Comparison of ENCODE assay signal across 28 cellular contexts in the genomic region with DNA sequence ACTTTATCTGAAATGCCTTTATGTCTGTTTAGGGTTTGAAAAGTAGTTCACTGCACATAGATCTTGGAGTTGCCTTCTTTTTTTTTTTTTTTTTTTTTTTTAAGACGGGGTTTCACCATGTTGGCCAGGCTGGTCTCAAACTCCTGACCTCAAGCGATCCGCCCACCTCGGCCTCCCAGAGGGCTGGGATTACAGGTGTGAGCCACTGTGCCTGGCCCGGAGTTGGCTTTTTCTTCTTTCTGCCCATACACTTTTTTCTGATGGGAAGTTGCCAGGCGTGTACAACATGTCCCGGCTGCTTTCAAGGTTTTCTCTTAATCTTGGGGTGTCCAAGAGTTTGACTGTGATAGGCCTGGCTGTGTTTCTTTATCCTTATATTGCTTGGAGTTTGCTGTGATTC. TPM values are rescaled to one million over a fixed set of nuclear protein-coding genes. Genes with fewer than 3 reads are reported as not detected.
DNase-seq lines count a peak whose midpoint lies in the region; ATAC-seq, FAIRE-seq and TF ChIP-seq lines count a peak whose summit lies in the region.
"Had no signal": no experiment of that assay in that cellular context is flagged by ENCODE, and none has a peak within 500 bp of the region (broad histone marks: within the 10 kb centered on the region; RNA-seq: fewer than 3 reads in every experiment).

No MANE protein-coding gene starts in this region.

- no peak overlapping the region for H3K9ac ChIP-seq in kidney (ENCODE audit: low read length in 2 of 2)
- H3K9ac ChIP-seq: BLaER1 treated with 17β-estradiol and CSF1 and Interleukin-3, amounts not matched to agents 10 nM and 100 nM; GM23248 had no signal

- no peak for TF ChIP-seq CTCF in kidney (IDR thresholded peaks at IDR 0.05; ENCODE audit: borderline replicate concordance, extremely low read depth, insufficient read depth)
- no peak for TF ChIP-seq CTCF in tibial artery (IDR thresholded peaks at IDR 0.05)
- no peak for TF ChIP-seq CTCF in endothelial cell (IDR thresholded peaks at IDR 0.05; ENCODE audit: unreplicated experiment)

- no peak overlapping the region for H3K27ac ChIP-seq in kidney (ENCODE audit: low read depth in 2 of 2, low read length in 2 of 2)
- H3K27ac ChIP-seq in tibial artery: no peak overlapping the region
- H3K27ac ChIP-seq: BLaER1 treated with 17β-estradiol and CSF1 and Interleukin-3, amounts not matched to agents 10 nM and 100 nM; GM23248; HL-60; PC-9 had no signal

- H3K27me3 ChIP-seq in tibial artery: no peaks in the 10 kb centered on the region
- H3K27me3 ChIP-seq: BLaER1 treated with 17β-estradiol and CSF1 and Interleukin-3, amounts not matched to agents 10 nM and 100 nM had no signal

- H3K4me3 Mint-ChIP-seq in activated T-helper 17 cell treated with anti-CD3 and anti-CD28 coated beads, Interleukin-2, amount 50 U/mL, for 72 hours: no peak overlapping the region
- H3K4me3 Mint-ChIP-seq in endothelial cell (ENCODE audit: unreplicated experiment): no peak overlapping the region
- H3K4me3 Mint-ChIP-seq: CD4-positive, alpha-beta T cell; IgD-negative memory B cell had no signal

- no peaks in the 10 kb centered on the region for H3K27me3 Mint-ChIP-seq in activated T-helper 17 cell treated with anti-CD3 and anti-CD28 coated beads, Interleukin-2, amount 50 U/mL, for 72 hours
- no peaks in the 10 kb centered on the region for H3K27me3 Mint-ChIP-seq in endothelial cell (ENCODE audit: unreplicated experiment)
- H3K27me3 Mint-ChIP-seq: CD4-positive, alpha-beta T cell; IgD-negative memory B cell had no signal

- H3K36me3 ChIP-seq in kidney (ENCODE audit: control insufficient read depth in 1 of 2, insufficient read depth in 2 of 2, low read length in 2 of 2) (no peaks in the 10 kb centered on the region), tibial artery (no peaks in the 10 kb centered on the region)
- H3K36me3 ChIP-seq: BLaER1 treated with 17β-estradiol and CSF1 and Interleukin-3, amounts not matched to agents 10 nM and 100 nM had no signal

- H3K4me1 Mint-ChIP-seq in activated T-helper 17 cell treated with anti-CD3 and anti-CD28 coated beads, Interleukin-2, amount 50 U/mL, for 72 hours: no peaks in the 10 kb centered on the region
- H3K4me1 Mint-ChIP-seq in endothelial cell (ENCODE audit: unreplicated experiment): peaks cover 8% of the 10 kb centered on the region
- H3K4me1 Mint-ChIP-seq: IgD-negative memory B cell had no signal

- H3K4me3 ChIP-seq in kidney (ENCODE audit: low read length in 2 of 2) (no peak overlapping the region), tibial artery (no peak overlapping the region)
- H3K4me3 ChIP-seq: BLaER1 treated with 17β-estradiol and CSF1 and Interleukin-3, amounts not matched to agents 10 nM and 100 nM; GM12878; GM23248; PC-9 had no signal

- in situ Hi-C loops in KBM-7 (cut with MboI; ENCODE audit: low pct_unique_long_range_greater_than_20kb, low sequenced_read_pairs): no loop called here

- ATAC-seq in activated naive CD4-positive, alpha-beta T cell treated with anti-CD3 and anti-CD28 coated beads, Interleukin-2, amount 50 U/mL, for 72 hours: no peak
- no peak for ATAC-seq in activated T-helper 17 cell treated with anti-CD3 and anti-CD28 coated beads, Interleukin-2, amount 50 U/mL, for 72 hours (replicated peaks)
- ATAC-seq: GM12878 had no signal

- H3K9me3 Mint-ChIP-seq in activated naive CD4-positive, alpha-beta T cell treated with anti-CD3 and anti-CD28 coated beads, Interleukin-2, amount 50 U/mL, for 72 hours: no peaks in the 10 kb centered on the region
- no peaks in the 10 kb centered on the region for H3K9me3 Mint-ChIP-seq in activated T-helper 17 cell treated with anti-CD3 and anti-CD28 coated beads, Interleukin-2, amount 50 U/mL, for 72 hours
- no peaks in the 10 kb centered on the region for H3K9me3 Mint-ChIP-seq in endothelial cell (ENCODE audit: unreplicated experiment)
- H3K9me3 Mint-ChIP-seq: CD4-positive, alpha-beta T cell; IgD-negative memory B cell had no signal

- intact Hi-C loops in kidney (cut with DNase I): no loop called here
- intact Hi-C loops in tibial artery (cut with DNase I; ENCODE audit: low total_unique reads): no loop called here

- no peaks in the 10 kb centered on the region for H3K36me3 Mint-ChIP-seq in activated naive CD4-positive, alpha-beta T cell treated with anti-CD3 and anti-CD28 coated beads, Interleukin-2, amount 50 U/mL, for 72 hours
- H3K36me3 Mint-ChIP-seq in activated T-helper 17 cell treated with anti-CD3 and anti-CD28 coated beads, Interleukin-2, amount 50 U/mL, for 72 hours (ENCODE audit: low read depth): no peaks in the 10 kb centered on the region
- H3K36me3 Mint-ChIP-seq in endothelial cell (ENCODE audit: low read depth, unreplicated experiment): no peaks in the 10 kb centered on the region

- no peak for FAIRE-seq in kidney (lab: Jason Lieb, UNC)
- FAIRE-seq: GM12878 had no signal

- peak overlapping the region; percentile 39 for H3K27ac Mint-ChIP-seq in activated naive CD4-positive, alpha-beta T cell treated with anti-CD3 and anti-CD28 coated beads, Interleukin-2, amount 50 U/mL, for 72 hours
- H3K27ac Mint-ChIP-seq in activated T-helper 17 cell treated with anti-CD3 and anti-CD28 coated beads, Interleukin-2, amount 50 U/mL, for 72 hours: peak overlapping the region; percentile 36
- no peak overlapping the region for H3K27ac Mint-ChIP-seq in endothelial cell (ENCODE audit: unreplicated experiment)
- H3K27ac Mint-ChIP-seq: CD4-positive, alpha-beta T cell had no signal

- H3K9me3 ChIP-seq in kidney (ENCODE audit: control insufficient read depth in 1 of 2, low read length in 2 of 2) (no peaks in the 10 kb centered on the region), tibial artery (no peaks in the 10 kb centered on the region)
- H3K9me3 ChIP-seq: BLaER1 treated with 17β-estradiol and CSF1 and Interleukin-3, amounts not matched to agents 10 nM and 100 nM; Caco-2 had no signal

- DNase-seq in activated naive CD4-positive, alpha-beta T cell treated with anti-CD3 and anti-CD28 coated beads, Interleukin-2, amount 50 U/mL, for 72 hours (ENCODE audit: low spot score in 2 of 2): no peak
- no peak for DNase-seq in activated naive CD4-positive, alpha-beta T cell treated with anti-CD3 and anti-CD28 coated beads, Interleukin-2, amount 50 U/mL, for 16 hours
- DNase-seq in kidney (peak; percentile 33), tibial artery (peak; percentile 7 to 55), COLO668 (lab: John Stamatoyannopoulos, UW; ENCODE audit: unreplicated experiment) (no peak), KBM-7 (no peak), endothelial cell (ENCODE audit: low spot score) (no peak)
- DNase-seq: Caco-2; CD4-positive, alpha-beta T cell; EL; GDM1; GM23248; H7; Karpas-422; NCI-H1092; NCI-H1417 treated with DMSO at 0.1 percent for 48 hours; NCI-H1694 treated with DMSO at 0.1 percent for 48 hours; NCI-H2081; NCI-H2227 treated with DMSO at 0.1 percent for 48 hours; NCI-H526 treated with DMSO at 0.1 percent for 48 hours; PC-9; RPMI8226; SHP77 treated with DMSO at 0.1 percent for 48 hours had no signal

- H3K4me1 ChIP-seq in kidney (ENCODE audit: control insufficient read depth in 1 of 2, insufficient read depth in 1 of 2, low read depth in 1 of 2, low read length in 2 of 2) (no peaks in the 10 kb centered on the region), tibial artery (peaks cover 0 to under 1% (median 0%) of the 10 kb centered on the region in 4 donors)
- H3K4me1 ChIP-seq: Caco-2 had no signal

RNA-seq across cellular contexts. Expression of gene GNB1L, which starts 12.9 kb away (rescaled TPM):
- total RNA-seq in activated naive CD4-positive, alpha-beta T cell treated with anti-CD3 and anti-CD28 coated beads, Interleukin-2, amount 50 U/mL, for 72 hours: 10 to 100 TPM in 1 of 2 donors, 1 to 10 TPM in 1; 9.6 to 13.4 TPM
- total RNA-seq in activated T-helper 17 cell treated with anti-CD3 and anti-CD28 coated beads, Interleukin-2, amount 50 U/mL, for 72 hours: 10 to 100 TPM; 10.8 to 14.4 TPM
- total RNA-seq in kidney (4.4 TPM), endothelial cell (ENCODE audit: unreplicated experiment) (3.7 TPM)
- 4.0 TPM for polyA plus RNA-seq in kidney (ENCODE audit: insufficient read depth, low read depth, low replicate concordance)

RNA-seq across cellular contexts. Expression of gene RTL10, which starts 12.9 kb away (rescaled TPM):
- total RNA-seq in activated naive CD4-positive, alpha-beta T cell treated with anti-CD3 and anti-CD28 coated beads, Interleukin-2, amount 50 U/mL, for 72 hours: 10 to 100 TPM; 12.1 to 20.1 TPM
- total RNA-seq in activated T-helper 17 cell treated with anti-CD3 and anti-CD28 coated beads, Interleukin-2, amount 50 U/mL, for 72 hours: 10 to 100 TPM; 13.0 to 16.4 TPM
- total RNA-seq in kidney (16.7 TPM), endothelial cell (ENCODE audit: unreplicated experiment) (20.3 TPM)
- 8.8 TPM for polyA plus RNA-seq in kidney (ENCODE audit: insufficient read depth, low read depth, low replicate concordance)

Comparison
In these comparisons a context has a peak if more than half of its experiments do, and no peak if none do; other contexts are left out.
1. DNase-seq: peak in kidney (single experiment) and tibial artery (2 of 2); none in activated naive CD4-positive, alpha-beta T cell treated with anti-CD3 and anti-CD28 coated beads, Interleukin-2, amount 50 U/mL, for 72 hours (0 of 2), activated naive CD4-positive, alpha-beta T cell treated with anti-CD3 and anti-CD28 coated beads, Interleukin-2, amount 50 U/mL, for 16 hours (single experiment), COLO668 (single experiment), KBM-7 (single experiment) and endothelial cell (single experiment).